ENCODE assay signal across 8 cellular contexts in genomic region chr10:61901829-61902447, GRCh38. TPM values are rescaled to one million over a fixed set of nuclear protein-coding genes. Genes with fewer than 3 reads are reported as not detected.
DNase-seq lines count a peak whose midpoint lies in the region; ATAC-seq and TF ChIP-seq lines count a peak whose summit lies in the region.

No MANE protein-coding gene starts in this region.

- dilution Hi-C loops in mammary epithelial cell (cut with HindIII; ENCODE audit: low sequenced_read_pairs) = no loop called here

- H3K9me2 ChIP-seq in DOHH2 (replicated peaks; ENCODE audit: control insufficient read depth, low read length) = no peaks in the 10 kb centered on the region

- DNase-seq in NAMALWA (ENCODE audit: low spot score) (peak; percentile 63), mammary epithelial cell (peak; percentile 48), left kidney (ENCODE audit: low read depth, low spot score) (peak; percentile 80), 8988T (no peak), NCI-H128 (lab: John Stamatoyannopoulos, UW; ENCODE audit: unreplicated experiment) (no peak)

- H3K27ac ChIP-seq in DOHH2 (ENCODE audit: low read depth, low read length) = peak overlapping the region; percentile 99
- peak overlapping the region; percentile 99 for H3K27ac ChIP-seq in mammary epithelial cell (ENCODE audit: insufficient read depth, low read depth, low read length)
- H3K27ac ChIP-seq in temporal lobe (ENCODE audit: low read depth, low read length) = peak overlapping the region; percentile 61

- intact Hi-C loops in mammary epithelial cell (cut with micrococcal nuclease) = loop anchor here (1.0 to 10.0 kb wide), 9 partner anchors 65 to 523 kb away; no protein-coding TSS in a partner anchor

- TF ChIP-seq CTCF in DOHH2 (IDR thresholded peaks at IDR 0.05; ENCODE audit: low read depth, low read length, poor library complexity, severe bottlenecking) (no peak), mammary epithelial cell (conservative IDR thresholded peaks at IDR 0.05 in 1 of 2, IDR thresholded peaks at IDR 0.05 in 1 of 2; ENCODE audit: extremely low read depth in 1 of 2, insufficient read depth in 1 of 2, low read depth in 1 of 2, low read length in 2 of 2) (no peak)

- H3K27me3 ChIP-seq in DOHH2 (ENCODE audit: control insufficient read depth, low read length) = no peaks in the 10 kb centered on the region
- no peaks in the 10 kb centered on the region for H3K27me3 ChIP-seq in mammary epithelial cell (ENCODE audit: insufficient read depth, low read length)

- H3K9me3 ChIP-seq in DOHH2 (ENCODE audit: control insufficient read depth, insufficient read depth, low read length) = no peaks in the 10 kb centered on the region
- no peaks in the 10 kb centered on the region for H3K9me3 ChIP-seq in mammary epithelial cell (replicated peaks; ENCODE audit: insufficient read depth, low read length)

- ATAC-seq in HG03442 (IDR thresholded peaks at IDR 0.05; ENCODE audit: unreplicated experiment) = no peak

- H3K4me3 ChIP-seq in DOHH2 (ENCODE audit: low read length) (peak overlapping the region; percentile 93), mammary epithelial cell (replicated peaks in 1 of 3; ENCODE audit: insufficient read depth in 1 of 3, low read depth in 2 of 3, low read length in 3 of 3) (peak overlapping the region; percentile 66 to 91 (median 85))

- H4K20me1 ChIP-seq in DOHH2 (ENCODE audit: control insufficient read depth, insufficient read depth, low read depth, low read length) (no peaks in the 10 kb centered on the region), mammary epithelial cell (ENCODE audit: insufficient read depth, low read length) (no peaks in the 10 kb centered on the region)

- H3K9ac ChIP-seq in mammary epithelial cell (ENCODE audit: insufficient read depth, low read length) = peak overlapping the region; percentile 91

- H3K79me2 ChIP-seq in DOHH2 (ENCODE audit: control insufficient read depth, low read length) = peaks cover 56% of the 10 kb centered on the region
- peaks cover 31% of the 10 kb centered on the region for H3K79me2 ChIP-seq in mammary epithelial cell (ENCODE audit: insufficient read depth, low read length)

- peaks cover 61% of the 10 kb centered on the region for H3K4me1 ChIP-seq in DOHH2 (ENCODE audit: control insufficient read depth, low read length)
- peaks cover 41% of the 10 kb centered on the region for H3K4me1 ChIP-seq in mammary epithelial cell (ENCODE audit: insufficient read depth, low read length)

- H2AFZ ChIP-seq in mammary epithelial cell (ENCODE audit: low read depth, low read length) = peak overlapping the region; percentile 95

- in situ Hi-C loops in mammary epithelial cell (cut with MboI; ENCODE audit: low sequenced_read_pairs in 2 of 2) = loop anchor here (5.0 to 10.0 kb wide), 4 partner anchors 40 to 350 kb away; no protein-coding TSS in a partner anchor

- peaks cover 59% of the 10 kb centered on the region for H3F3A ChIP-seq in DOHH2 (ENCODE audit: control insufficient read depth, insufficient read depth)

- peak overlapping the region; percentile 96 for H3K4me2 ChIP-seq in DOHH2 (ENCODE audit: low read length)
- H3K4me2 ChIP-seq in mammary epithelial cell (ENCODE audit: insufficient read depth, low read depth, low read length) = peak overlapping the region; percentile 99

- CTCF ChIA-PET in mammary epithelial cell (lab: Charles Lee; ENCODE audit: low non-redundant PET) = interaction anchor here (0.8 to 1.0 kb wide), 2 partner anchors 139 to 151 kb away, joined by 3 to 19 read pairs; no protein-coding TSS in a partner anchor

- under 1% methylated on average over 12 of the region's 14 CpGs for WGBS in mammary epithelial cell (ENCODE audit: low coverage, missing lambda C conversion rate)

- BruUV-seq in mammary epithelial cell (replicated peaks; lab: Mats Ljungman, UMichigan) = TSS peak; percentile 55

- H3K36me3 ChIP-seq in DOHH2 (ENCODE audit: control insufficient read depth, low read length) = peaks cover 26% of the 10 kb centered on the region
- no peaks in the 10 kb centered on the region for H3K36me3 ChIP-seq in mammary epithelial cell (ENCODE audit: insufficient read depth, low read length)

RNA-seq across cellular contexts. Expression of gene ARID5B, which starts 0.4 kb away (rescaled TPM):
- total RNA-seq in mammary epithelial cell (10 to 100 TPM; 13.8 to 33.5 TPM), temporal lobe (11.1 TPM)
- 4.0 TPM for polyA plus RNA-seq in mammary epithelial cell
- 19.7 TPM for polyA minus RNA-seq in mammary epithelial cell

Comparison
In these comparisons a context has a peak if more than half of its experiments do, and no peak if none do; other contexts are left out.
1. DNase-seq: peak in NAMALWA (single experiment), mammary epithelial cell (single experiment) and left kidney (single experiment); none in 8988T (single experiment) and NCI-H128 (single experiment).
2. Peak in every context shown above with its lines, with median percentiles within 50 percentile points of each other: H3K27ac ChIP-seq.